17 cellular contexts compared by ENCODE assay signal in the genomic region with DNA sequence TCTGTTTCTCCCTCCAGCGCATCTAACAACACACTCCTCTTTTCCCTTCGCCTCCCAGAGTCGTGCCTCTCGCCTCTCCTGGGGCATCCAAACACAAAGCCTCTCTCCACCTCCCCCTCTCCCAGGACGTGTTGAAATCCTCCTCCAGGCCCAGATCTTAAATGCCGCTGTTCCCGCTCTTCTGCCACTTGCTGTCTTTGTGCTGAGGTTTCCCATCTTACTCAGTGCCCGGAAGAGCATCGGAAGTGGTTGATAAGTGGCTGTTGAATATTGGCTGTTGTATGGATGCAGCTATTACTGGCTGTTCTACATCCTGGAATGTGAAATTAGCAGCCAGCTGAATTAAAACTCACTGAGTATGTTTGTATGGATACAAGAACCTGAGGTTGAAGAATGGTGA.
A peak's percentile ranks its signal among the peaks of the same experiment; 100 is the strongest.
DNase-seq lines count a peak whose midpoint lies in the region; ATAC-seq and TF ChIP-seq lines count a peak whose summit lies in the region.
"Had no signal": no experiment of that assay in that cellular context is flagged by ENCODE, and none has a peak within 500 bp of the region (broad histone marks: within the 10 kb centered on the region; RNA-seq: fewer than 3 reads in every experiment).

No MANE protein-coding gene starts in this region.

- BruUV-seq in PC-9 (replicated peaks; lab: Mats Ljungman, UMichigan): TSS peak; percentile 32

- CTCF ChIA-PET in PC-9 (lab: Charles Lee): interaction anchor here (0.6 kb wide), 1 partner anchor 1136 kb away, joined by 4 read pairs; no protein-coding TSS in a partner anchor

- WGBS in heart right ventricle, 2 donors: 15 to 27% methylated on average over 9 of the region's 9 CpGs

- H2AFZ ChIP-seq in PC-9: no peak overlapping the region

- peaks cover 52% of the 10 kb centered on the region for H3F3A ChIP-seq in PC-9 (ENCODE audit: insufficient read depth, low read depth)

- no peaks in the 10 kb centered on the region for H3K4me1 ChIP-seq in heart right ventricle
- H3K4me1 ChIP-seq in PC-9 (replicated peaks; ENCODE audit: insufficient read depth): peaks cover 72% of the 10 kb centered on the region
- H3K4me1 ChIP-seq in upper lobe of right lung: no peaks in the 10 kb centered on the region

- no peaks in the 10 kb centered on the region for H4K20me1 ChIP-seq in PC-9 (ENCODE audit: insufficient read depth)

- H3K9me3 ChIP-seq in heart right ventricle (no peaks in the 10 kb centered on the region), PC-9 (ENCODE audit: insufficient read depth, low read depth) (no peaks in the 10 kb centered on the region), upper lobe of right lung (no peaks in the 10 kb centered on the region)

- intact Hi-C loops in left ventricle myocardium superior (cut with micrococcal nuclease) (no loop called here), heart right ventricle (cut with DNase I) (loop anchor here in 3 of 10 donors (5.0 to 10.0 kb wide), 3 partner anchors 48 to 162 kb away; no protein-coding TSS in a partner anchor), PC-9 (cut with micrococcal nuclease; ENCODE audit: unreplicated experiment) (loop anchor here (1.0 to 10.0 kb wide), 8 partner anchors 34 to 835 kb away; no protein-coding TSS in a partner anchor), upper lobe of right lung (cut with DNase I) (no loop called here)

- no peaks in the 10 kb centered on the region for H3K9me2 ChIP-seq in PC-9 (ENCODE audit: insufficient read depth)

- H3K27ac ChIP-seq in heart right ventricle (no peak overlapping the region), PC-9 (peak overlapping the region; percentile 37), upper lobe of right lung (no peak overlapping the region)
- H3K27ac ChIP-seq: SK-N-MC had no signal

- peak overlapping the region; percentile 44 for H3K4me2 ChIP-seq in PC-9

- TF ChIP-seq CTCF in heart right ventricle (IDR thresholded peaks at IDR 0.05) (no peak), PC-9 (conservative IDR thresholded peaks at IDR 0.05) (no peak), upper lobe of right lung (IDR thresholded peaks at IDR 0.05) (no peak)

- H3K4me3 ChIP-seq in heart right ventricle (no peak overlapping the region), PC-9 (no peak overlapping the region), upper lobe of right lung (no peak overlapping the region)
- H3K4me3 ChIP-seq: K562, SK-N-MC had no signal

- POLR2A ChIA-PET in PC-9 (lab: Charles Lee; ENCODE audit: unreplicated experiment): interaction anchor here (0.6 kb wide), 1 partner anchor 37 kb away, joined by 4 read pairs; no protein-coding TSS in a partner anchor

- H3K36me3 ChIP-seq in heart right ventricle: no peaks in the 10 kb centered on the region
- no peaks in the 10 kb centered on the region for H3K36me3 ChIP-seq in PC-9 (ENCODE audit: low read depth)
- no peaks in the 10 kb centered on the region for H3K36me3 ChIP-seq in upper lobe of right lung

- peak; percentile 14 for ATAC-seq in left ventricle myocardium superior
- ATAC-seq in heart right ventricle: no peak
- ATAC-seq in upper lobe of right lung: peak; percentile 20
- ATAC-seq in GM18870 (IDR thresholded peaks at IDR 0.05; ENCODE audit: unreplicated experiment): no peak
- no peak for ATAC-seq in HG03432 (IDR thresholded peaks at IDR 0.05; ENCODE audit: unreplicated experiment)
- no peak for ATAC-seq in GM18517 (IDR thresholded peaks at IDR 0.05; ENCODE audit: unreplicated experiment)
- ATAC-seq: K562 had no signal

- peaks cover 0 to 54% (median 33%) of the 10 kb centered on the region in 7 donors for H3K27me3 ChIP-seq in heart right ventricle
- no peaks in the 10 kb centered on the region for H3K27me3 ChIP-seq in PC-9 (ENCODE audit: insufficient read depth, low read depth)
- H3K27me3 ChIP-seq in upper lobe of right lung: no peaks in the 10 kb centered on the region

- DNase-seq in left ventricle myocardium superior (no peak), heart right ventricle (no peak), PC-9 (no peak), left kidney (ENCODE audit: low read depth, low spot score) (peak; percentile 43), upper lobe of right lung (no peak)
- DNase-seq: C1 segment of cervical spinal cord, HCEC 1CT, MV-4-11, NCI-H187 treated with DMSO at 0.1 percent for 48 hours, NCI-H2171, NCI-H446, NCI-H748 treated with DMSO at 0.1 percent for 48 hours had no signal

- H3K79me2 ChIP-seq in PC-9 (ENCODE audit: low read depth): no peaks in the 10 kb centered on the region

Comparison
In these comparisons a context has a peak if more than half of its experiments do, and no peak if none do; other contexts are left out.
1. ATAC-seq: peak in left ventricle myocardium superior (single experiment) and upper lobe of right lung (single experiment); none in heart right ventricle (0 of 8), GM18870 (single experiment), HG03432 (single experiment) and GM18517 (single experiment).